Comparison of ENCODE assay signal across 26 cellular contexts in genomic region chr1:90809093-90809492, GRCh38.
DNase-seq lines count a peak whose midpoint lies in the region; ATAC-seq, FAIRE-seq and TF ChIP-seq lines count a peak whose summit lies in the region.
"Had no signal": no experiment of that assay in that cellular context is flagged by ENCODE, and none has a peak within 500 bp of the region (broad histone marks: within the 10 kb centered on the region; RNA-seq: fewer than 3 reads in every experiment).

No MANE protein-coding gene starts in this region.

- POLR2A ChIA-PET in HepG2 (lab: Yijun Ruan, JAX): no interaction called here

- H3K4me1 ChIP-seq in HepG2 (ENCODE audit: insufficient read depth, low read length): peaks cover 11% of the 10 kb centered on the region
- H3K4me1 ChIP-seq in right lobe of liver: no peaks in the 10 kb centered on the region
- H3K4me1 ChIP-seq in iPS DF 6.9 (ENCODE audit: control insufficient read depth, insufficient read depth, low read length): peaks cover 4% of the 10 kb centered on the region; the same call in 1 of the 2 replicates
- H3K4me1 ChIP-seq: BE2C, SJCRH30 had no signal

- BruUV-seq in HepG2 (replicated peaks; lab: Mats Ljungman, UMichigan): no TSS peak

- TF ChIP-seq POLR2A in HepG2 (IDR thresholded peaks at IDR 0.05; ENCODE audit: insufficient read depth in 1 of 2, low read depth in 2 of 2, low read length in 2 of 2): no peak
- TF ChIP-seq POLR2A in right lobe of liver (IDR thresholded peaks at IDR 0.05): no peak

- no peak overlapping the region for H3K4me2 ChIP-seq in HepG2 (ENCODE audit: low read depth, low read length)

- FAIRE-seq in HepG2 (lab: Jason Lieb, UNC): no peak
- FAIRE-seq: GM12892 had no signal

- no peak overlapping the region for H3K27ac ChIP-seq in HepG2 (ENCODE audit: extremely low read length, insufficient read depth, low read length)
- H3K27ac ChIP-seq in right lobe of liver: no peak overlapping the region
- no peak overlapping the region for H3K27ac ChIP-seq in iPS DF 6.9 (ENCODE audit: low read length)
- H3K27ac ChIP-seq: 22Rv1, HL-60, SJCRH30 had no signal

- H3K36me3 ChIP-seq in HepG2 (replicated peaks in 1 of 2; ENCODE audit: control insufficient read depth in 1 of 2, insufficient read depth in 2 of 2, low read length in 2 of 2) (no peaks in the 10 kb centered on the region), right lobe of liver (peaks cover 0 to 2% (median 0%) of the 10 kb centered on the region in 4 donors), iPS DF 6.9 (ENCODE audit: control insufficient read depth, insufficient read depth, low read length) (no peaks in the 10 kb centered on the region)
- H3K36me3 ChIP-seq: BE2C, SJCRH30 had no signal

- no peak overlapping the region for H3K9ac ChIP-seq in HepG2 (ENCODE audit: insufficient read depth, low read depth, low read length)

- no peaks in the 10 kb centered on the region for H4K20me1 ChIP-seq in HepG2 (ENCODE audit: insufficient read depth, low read length)

- H3K4me3 ChIP-seq in HepG2 (replicated peaks in 1 of 3; ENCODE audit: insufficient read depth in 1 of 3, low read depth in 2 of 3, low read length in 3 of 3) (no peak overlapping the region), right lobe of liver (no peak overlapping the region), iPS DF 6.9 (ENCODE audit: low read length) (no peak overlapping the region)
- H3K4me3 ChIP-seq: SJCRH30 had no signal

- H3K27me3 ChIP-seq in HepG2 (ENCODE audit: control insufficient read depth in 1 of 2, insufficient read depth in 2 of 2, low read length in 2 of 2): no peaks in the 10 kb centered on the region
- no peaks in the 10 kb centered on the region for H3K27me3 ChIP-seq in right lobe of liver
- H3K27me3 ChIP-seq in iPS DF 6.9 (ENCODE audit: control insufficient read depth, insufficient read depth, low read length): peaks cover 26% of the 10 kb centered on the region; the same call in 1 of the 2 replicates
- H3K27me3 ChIP-seq: BE2C, SJCRH30 had no signal

- H2AFZ ChIP-seq in HepG2 (ENCODE audit: low read length): no peak overlapping the region

- 12% methylated on average over 3 of the region's 3 CpGs for WGBS in HepG2 (ENCODE audit: low lambda C conversion rate)
- 59% methylated on average over 3 of the region's 3 CpGs for WGBS in right lobe of liver (ENCODE audit: insufficient coverage, low coverage, low lambda C conversion rate, missing lambda C conversion rate)
- no CpG with 5 or more reads among the region's 3 CpGs for WGBS in iPS DF 6.9 (ENCODE audit: insufficient coverage, insufficient read length)

- no peaks in the 10 kb centered on the region for H3K79me2 ChIP-seq in HepG2 (ENCODE audit: insufficient read depth, low read length)

- TF ChIP-seq CTCF in HepG2 (CRISPR knock-in tag; IDR thresholded peaks at IDR 0.05) (no peak), right lobe of liver (IDR thresholded peaks at IDR 0.05) (no peak)

- intact Hi-C loops in HepG2 (cut with micrococcal nuclease; ENCODE audit: unreplicated experiment) (no loop called here), right lobe of liver (cut with DNase I) (no loop called here)

- no peak for TF ChIP-seq RAD21 in HepG2 (CRISPR knock-in tag; IDR thresholded peaks at IDR 0.05)

- H3K9me3 ChIP-seq in HepG2 (ENCODE audit: low read length): no peaks in the 10 kb centered on the region
- no peaks in the 10 kb centered on the region for H3K9me3 ChIP-seq in right lobe of liver
- H3K9me3 ChIP-seq in iPS DF 6.9 (ENCODE audit: control insufficient read depth, insufficient read depth, low read length): no peaks in the 10 kb centered on the region
- H3K9me3 ChIP-seq: BE2C, SJCRH30 had no signal

- no peak for TF ChIP-seq EP300 in HepG2 (IDR thresholded peaks at IDR 0.05; ENCODE audit: low read depth in 2 of 2, low read length in 2 of 2)
- TF ChIP-seq EP300 in HepG2 (CRISPR knock-in tag; IDR thresholded peaks at IDR 0.05; ENCODE audit: borderline replicate concordance): no peak

- no peak for ATAC-seq in HepG2
- ATAC-seq in right lobe of liver: no peak
- ATAC-seq in left lobe of liver: no peak
- ATAC-seq: PC-3, SK-N-SH treated with all-trans-retinoic acid at 6 μM for 48 hours had no signal

- DNase-seq in HepG2 (ENCODE audit: low spot score) (no peak), right lobe of liver (no peak), astrocyte of the hippocampus (ENCODE audit: low read depth, low spot score) (peak; percentile 11), iPS DF 6.9 (ENCODE audit: low read depth, low spot score) (peak; percentile 37), left lobe of liver (ENCODE audit: low spot score) (no peak), activated gamma-delta T cell treated with Interleukin-2 at 50 U/mL for 16 hours (no peak), NCI-H1092 treated with DMSO at 0.1 percent for 48 hours (lab: John Stamatoyannopoulos, UW) (no peak), hypothalamus (lab: John Stamatoyannopoulos, UW) (no peak)
- DNase-seq: BE2C; CD8-positive, alpha-beta memory T cell; DMS79 treated with DMSO at 0.1 percent for 48 hours; HCEC 1CT; KBM-7; MV-4-11; NCI-H1105 treated with DMSO at 0.1 percent for 48 hours; NCI-H146; NCI-H1930; NCI-H2107; NCI-H524; NCI-H748 treated with DMSO at 0.1 percent for 48 hours; PC-3; SJCRH30 had no signal

- in situ Hi-C loops in HepG2 (cut with HindIII; ENCODE audit: extremely low pct_ligation_motif_present, low pct_unique_long_range_greater_than_20kb): no loop called here

- CTCF ChIA-PET in HepG2 (lab: Yijun Ruan, JAX; ENCODE audit: low intra/inter-chr PET ratio, low total read pairs): no interaction called here

TF ChIP-seq in HepG2, 621 proteins besides CTCF, POLR2A, EP300 and RAD21:
- no peak for TF ChIP-seq SNRNP70 (IDR thresholded peaks at IDR 0.05; ENCODE audit: low read depth, low read length)
- TF ChIP-seq ZNF770 (CRISPR knock-in tag; IDR thresholded peaks at IDR 0.05): no peak
- no peak for TF ChIP-seq MAX (IDR thresholded peaks at IDR 0.05)
- no peak for TF ChIP-seq ZNF414 (CRISPR knock-in tag; IDR thresholded peaks at IDR 0.05)
- TF ChIP-seq CBX1 (IDR thresholded peaks at IDR 0.05; ENCODE audit: low read depth): no peak
- peak; percentile 8; the same call in 1 of the 2 replicates for TF ChIP-seq CREB1 (IDR thresholded peaks at IDR 0.05)
- TF ChIP-seq CREB1 (CRISPR knock-in tag; IDR thresholded peaks at IDR 0.05): no peak

Comparison
In these comparisons a context has a peak if more than half of its experiments do, and no peak if none do; other contexts are left out.
1. DNase-seq: peak in astrocyte of the hippocampus (single experiment) and iPS DF 6.9 (single experiment); none in HepG2 (single experiment), right lobe of liver (0 of 3), left lobe of liver (single experiment), activated gamma-delta T cell treated with Interleukin-2 at 50 U/mL for 16 hours (single experiment), NCI-H1092 treated with DMSO at 0.1 percent for 48 hours (single experiment) and hypothalamus (0 of 51).